Comparison of ENCODE assay signal across 21 cellular contexts in the genomic region with DNA sequence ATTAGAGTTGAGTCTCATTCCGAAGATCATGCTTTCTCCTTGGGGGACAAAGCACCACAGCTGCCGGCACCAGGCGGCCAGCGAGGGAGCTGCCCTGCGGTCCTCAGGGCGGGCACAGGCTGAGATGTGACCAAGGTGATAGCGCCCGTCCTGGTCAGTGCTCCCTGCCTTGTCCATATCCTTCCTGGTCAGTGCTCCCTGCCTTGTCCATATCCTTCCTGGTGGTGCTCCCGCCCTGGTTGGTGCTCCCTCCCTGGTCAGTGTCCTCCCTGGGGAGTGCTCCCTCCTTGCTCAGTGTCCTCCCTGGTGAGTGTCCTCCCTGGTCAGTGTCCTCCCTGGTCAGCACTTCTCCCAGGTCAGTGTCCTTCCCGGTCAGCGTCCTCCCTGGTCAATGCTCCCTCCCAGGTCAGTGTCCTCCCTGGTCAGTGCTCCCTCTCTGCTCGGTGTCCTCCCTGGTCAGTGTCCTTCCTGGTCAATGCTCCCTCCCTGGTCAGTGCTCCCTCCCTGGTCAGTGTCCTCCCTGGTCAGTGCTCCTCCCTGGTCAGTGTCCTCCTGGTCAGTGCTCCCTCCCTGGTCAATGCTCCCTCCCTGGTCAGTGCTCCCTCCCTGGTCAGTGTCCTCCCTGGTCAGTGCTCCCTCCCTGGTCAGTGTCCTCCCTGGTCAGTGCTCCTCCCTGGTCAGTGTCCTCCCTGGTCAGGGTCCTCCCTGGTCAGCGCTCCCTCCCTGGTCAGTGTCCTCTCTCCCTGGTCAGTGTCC.
"Had no signal": no experiment of that assay in that cellular context is flagged by ENCODE, and none has a peak within 500 bp of the region (broad histone marks: within the 10 kb centered on the region; RNA-seq: fewer than 3 reads in every experiment).

No MANE protein-coding gene starts in this region.

- ATAC-seq: activated T-cell treated with anti-CD3 and anti-CD28 coated beads, Interleukin-2, amount 50 U/mL, for 72 hours; gastroesophageal sphincter; mucosa of descending colon; T-helper 17 cell had no signal

- H3K4me1 Mint-ChIP-seq: endodermal cell had no signal

- H3K27me3 ChIP-seq: gastroesophageal sphincter had no signal

- H3K9me3 Mint-ChIP-seq: activated CD4-positive, alpha-beta memory T cell treated with anti-CD3 and anti-CD28 coated beads for 36 hours; activated naive CD4-positive, alpha-beta T cell treated with anti-CD3 and anti-CD28 coated beads for 36 hours; activated T-cell treated with anti-CD3 and anti-CD28 coated beads, Interleukin-2, amount 50 U/mL, for 72 hours; nephron progenitor cell had no signal

- H3K27me3 Mint-ChIP-seq: activated CD4-positive, alpha-beta memory T cell treated with anti-CD3 and anti-CD28 coated beads for 36 hours had no signal

- H3K4me3 Mint-ChIP-seq: activated CD4-positive, alpha-beta memory T cell treated with anti-CD3 and anti-CD28 coated beads for 36 hours; activated naive CD4-positive, alpha-beta T cell treated with anti-CD3 and anti-CD28 coated beads for 36 hours; activated T-cell treated with anti-CD3 and anti-CD28 coated beads, Interleukin-2, amount 50 U/mL, for 72 hours; endodermal cell; memory B cell; nephron progenitor cell had no signal

- H3K4me3 ChIP-seq: gastroesophageal sphincter, mucosa of descending colon, thoracic aorta had no signal

- H3K36me3 ChIP-seq: thoracic aorta had no signal

- DNase-seq: activated CD4-positive, alpha-beta memory T cell treated with anti-CD3 and anti-CD28 coated beads for 36 hours; activated CD4-positive, alpha-beta T cell treated with anti-CD3 and anti-CD28 coated beads for 48 hours; activated effector memory CD4-positive, alpha-beta T cell treated with Interleukin-2 at 50 U/mL for 16 hours; activated naive CD4-positive, alpha-beta T cell treated with anti-CD3 and anti-CD28 coated beads for 36 hours; activated T-cell treated with anti-CD3 and anti-CD28 coated beads, Interleukin-2, amount 50 U/mL, for 72 hours; amygdala; cerebellar nuclear complex; cortex of kidney; endodermal cell; head of caudate nucleus; hypothalamus; nephron progenitor cell; retina; stimulated activated CD4-positive, alpha-beta T cell treated with anti-CD3 and anti-CD28 coated beads, Interleukin-4, amount 100 ng/mL, for 1 hour; stimulated activated naive CD4-positive, alpha-beta T cell treated with Interleukin-2 at 50 U/mL for 16 hours; T-helper 17 cell had no signal

- H3K27ac Mint-ChIP-seq: activated CD4-positive, alpha-beta memory T cell treated with anti-CD3 and anti-CD28 coated beads for 36 hours; activated naive CD4-positive, alpha-beta T cell treated with anti-CD3 and anti-CD28 coated beads for 36 hours; activated T-cell treated with anti-CD3 and anti-CD28 coated beads, Interleukin-2, amount 50 U/mL, for 72 hours; endodermal cell; memory B cell; nephron progenitor cell; progenitor cell of endocrine pancreas; T-helper 17 cell had no signal

- H3K27ac ChIP-seq: gastroesophageal sphincter, thoracic aorta had no signal

- H3K36me3 Mint-ChIP-seq: activated CD4-positive, alpha-beta memory T cell treated with anti-CD3 and anti-CD28 coated beads for 36 hours; memory B cell had no signal

- H3K9me3 ChIP-seq: gastroesophageal sphincter, mucosa of descending colon, thoracic aorta had no signal
